ENCODE assay signal across 16 cellular contexts in the genomic region with DNA sequence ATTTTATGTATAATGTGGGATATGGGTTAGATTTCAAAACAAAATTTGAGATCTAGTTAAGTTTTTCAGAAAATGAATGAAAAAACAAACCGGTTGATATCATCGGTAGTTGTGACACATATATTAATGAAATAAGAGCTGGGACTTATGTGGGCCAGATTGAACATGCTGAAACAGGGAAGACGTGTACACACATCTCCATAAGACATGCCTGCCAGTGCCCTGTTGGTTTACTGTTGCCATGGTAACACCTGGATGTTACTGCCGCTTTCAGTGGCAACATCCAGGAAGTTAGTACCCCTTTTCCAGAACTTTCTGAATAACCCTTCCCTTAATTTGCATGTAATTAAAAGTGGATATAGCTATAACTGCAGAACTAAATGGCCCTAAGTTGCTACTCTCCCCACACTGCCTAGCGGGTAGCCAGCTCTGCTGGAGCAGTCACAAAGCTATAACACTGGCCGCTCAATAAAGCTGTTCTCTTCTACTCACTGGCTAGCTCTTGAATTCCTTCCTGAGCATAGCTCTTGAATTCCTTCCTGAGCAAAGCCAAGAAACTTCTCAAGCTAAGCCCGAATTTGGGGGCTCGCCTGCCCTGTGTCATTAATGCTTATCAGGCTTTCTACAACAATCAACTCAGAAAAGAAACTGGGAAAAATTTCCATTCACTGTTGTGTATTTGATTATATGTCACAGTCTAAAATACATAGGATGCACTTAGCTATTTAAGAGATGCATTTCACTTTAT.
"Had no signal": no experiment of that assay in that cellular context is flagged by ENCODE, and none has a peak within 500 bp of the region (broad histone marks: within the 10 kb centered on the region; RNA-seq: fewer than 3 reads in every experiment).

No MANE protein-coding gene starts in this region.

- H3K9me3 ChIP-seq: psoas muscle, spleen, suprapubic skin, upper lobe of left lung had no signal

- H3K4me1 ChIP-seq: psoas muscle, spleen, suprapubic skin, upper lobe of left lung had no signal

- H3K27me3 ChIP-seq: spleen, suprapubic skin, upper lobe of left lung had no signal

- DNase-seq: activated CD4-positive, alpha-beta T cell treated with anti-CD3 and anti-CD28 coated beads, Interleukin-2, amount 10 ng/mL, durations not matched to agents 24 days and 14 days; activated CD4-positive, CD25-positive, alpha-beta regulatory T cell; activated CD8-positive, alpha-beta memory T cell treated with anti-CD3 and anti-CD28 coated beads, Interleukin-2, amount 50 U/mL, for 4 hours; activated CD8-positive, alpha-beta T cell treated with anti-CD3 and anti-CD28 coated beads, Interleukin-2, amount 10 ng/mL, durations not matched to agents 7 days and 5 days; activated gamma-delta T cell treated with Interleukin-2 at 50 U/mL for 16 hours; amniotic stem cell; foreskin fibroblast; glutamatergic neuron; hypothalamus; nephron progenitor cell; psoas muscle; spleen; upper lobe of left lung had no signal

- H3K27ac ChIP-seq: coronary artery, psoas muscle, spleen, suprapubic skin, upper lobe of left lung had no signal

- ATAC-seq: activated CD8-positive, alpha-beta T cell treated with anti-CD3 and anti-CD28 coated beads, Interleukin-2, amount 10 ng/mL, durations not matched to agents 7 days and 5 days; psoas muscle; sciatic nerve had no signal

- H3K4me3 ChIP-seq: coronary artery, psoas muscle, spleen, suprapubic skin, upper lobe of left lung had no signal

- H3K36me3 ChIP-seq: spleen, suprapubic skin, upper lobe of left lung had no signal
